ENCODE assay signal across 8 cellular contexts in genomic region chr11:130071211-130071712, GRCh38. TPM values are rescaled to one million over a fixed set of nuclear protein-coding genes. Genes with fewer than 3 reads are reported as not detected.
DNase-seq lines count a peak whose midpoint lies in the region; TF ChIP-seq lines count a peak whose summit lies in the region.

No MANE protein-coding gene starts in this region.

- H3K4me2 ChIP-seq in PC-9, result peak overlapping the region; percentile 91

- peak; percentile 43 for DNase-seq in NOMO-1 treated with DMSO at 0.1 percent for 48 hours (lab: John Stamatoyannopoulos, UW; ENCODE audit: unreplicated experiment)
- no peak for DNase-seq in NOMO-1 treated with dmso at 0.1 percent for 144 hours (lab: John Stamatoyannopoulos, UW; ENCODE audit: unreplicated experiment)
- no peak for DNase-seq in PC-9
- DNase-seq in nephron progenitor cell, result no peak
- DNase-seq in NCI-H510A (lab: John Stamatoyannopoulos, UW), result no peak
- no peak for DNase-seq in NCI-H2196 treated with DMSO at 0.1 percent for 48 hours (lab: John Stamatoyannopoulos, UW; ENCODE audit: unreplicated experiment)
- DNase-seq in activated CD8-positive, alpha-beta memory T cell treated with anti-CD3 and anti-CD28 coated beads, Interleukin-2, amount 50 U/mL, for 4 hours, result no peak

- TF ChIP-seq CTCF in PC-9 (conservative IDR thresholded peaks at IDR 0.05) (no peak), nephron progenitor cell (IDR thresholded peaks at IDR 0.05) (no peak)

- H3K79me2 ChIP-seq in PC-9 (ENCODE audit: low read depth), result peaks cover 59% of the 10 kb centered on the region

- H3K27ac ChIP-seq in PC-9 (peak overlapping the region; percentile 30), ectodermal cell (ENCODE audit: insufficient read depth, low read depth, low read length, poor library complexity, severe bottlenecking) (no peak overlapping the region)

- BruUV-seq in PC-9 (replicated peaks; lab: Mats Ljungman, UMichigan), result TSS peak; percentile 42

- H3K4me1 ChIP-seq in PC-9 (replicated peaks; ENCODE audit: insufficient read depth) (peaks cover 46% of the 10 kb centered on the region), ectodermal cell (ENCODE audit: control insufficient read depth, insufficient read depth, low read length) (peaks cover 12% of the 10 kb centered on the region)

- H3K27me3 Mint-ChIP-seq in nephron progenitor cell (ENCODE audit: low read depth, poor library complexity), result peaks cover 3% of the 10 kb centered on the region

- H2AFZ ChIP-seq in PC-9, result peak overlapping the region; percentile 3

- peaks cover 26% of the 10 kb centered on the region for H3K36me3 Mint-ChIP-seq in nephron progenitor cell (ENCODE audit: low read depth)

- no peaks in the 10 kb centered on the region for H3K27me3 ChIP-seq in PC-9 (ENCODE audit: insufficient read depth, low read depth)
- H3K27me3 ChIP-seq in ectodermal cell (ENCODE audit: control insufficient read depth, insufficient read depth, low read length, poor library complexity, severe bottlenecking), result peaks cover 21% of the 10 kb centered on the region

- peaks cover 24% of the 10 kb centered on the region for H4K20me1 ChIP-seq in PC-9 (ENCODE audit: insufficient read depth)

- WGBS in ectodermal cell, 2 experiments, result 22 to 26% methylated on average over 10 to 11 of the region's 11 CpGs

- peaks cover 3% of the 10 kb centered on the region for H3K9me3 Mint-ChIP-seq in nephron progenitor cell

- H3K27ac Mint-ChIP-seq in nephron progenitor cell, result peak overlapping the region; percentile 98

- POLR2A ChIA-PET in PC-9 (lab: Charles Lee; ENCODE audit: unreplicated experiment), result interaction anchor here (0.5 to 0.7 kb wide), 3 partner anchors 9 to 373 kb away, joined by 3 to 22 read pairs (median 3); partner anchors contain the start of gene PRDM10

- CTCF ChIA-PET in PC-9 (lab: Charles Lee), result interaction anchor here (1.2 kb wide), 1 partner anchor 69 kb away, joined by 4 read pairs; no protein-coding TSS in a partner anchor

- no peaks in the 10 kb centered on the region for H3K9me2 ChIP-seq in PC-9 (ENCODE audit: insufficient read depth)

- H3K4me3 ChIP-seq in PC-9, result peak overlapping the region; percentile 55
- H3K4me3 ChIP-seq in ectodermal cell (ENCODE audit: insufficient read depth, low read depth, low read length), result peak overlapping the region; percentile 72

- peak overlapping the region; percentile 94 for H3K4me3 Mint-ChIP-seq in nephron progenitor cell

- no peaks in the 10 kb centered on the region for H3K9me3 ChIP-seq in PC-9 (ENCODE audit: insufficient read depth, low read depth)
- no peaks in the 10 kb centered on the region for H3K9me3 ChIP-seq in ectodermal cell (ENCODE audit: control insufficient read depth, low read length)

- H3K36me3 ChIP-seq in PC-9 (ENCODE audit: low read depth), result no peaks in the 10 kb centered on the region; the same call in 1 of the 2 replicates
- no peaks in the 10 kb centered on the region for H3K36me3 ChIP-seq in ectodermal cell (ENCODE audit: control insufficient read depth, insufficient read depth, low read length)

- peaks cover 19% of the 10 kb centered on the region for H3F3A ChIP-seq in PC-9 (ENCODE audit: insufficient read depth, low read depth)

- H3K4me1 Mint-ChIP-seq in nephron progenitor cell, result peaks cover 44% of the 10 kb centered on the region

- intact Hi-C loops in PC-9 (cut with micrococcal nuclease; ENCODE audit: unreplicated experiment), result loop anchor here (2.0 kb wide), 1 partner anchor 54 kb away; no protein-coding TSS in a partner anchor

RNA-seq across cellular contexts. Expression of gene APLP2, which starts 1.6 kb away (rescaled TPM):
- 306 and 350 TPM in 2 replicates for total RNA-seq in PC-9 (2021)
- 445 TPM for polyA plus RNA-seq in ectodermal cell (2013, experiment 1 of 4)
- polyA plus RNA-seq in ectodermal cell (2013, experiment 2 of 4), result 439 TPM
- polyA plus RNA-seq in ectodermal cell (2013, experiment 3 of 4), result 337 TPM
- polyA plus RNA-seq in ectodermal cell (2013, experiment 4 of 4), result 378 TPM
